20 cellular contexts compared by ENCODE assay signal in genomic region chr4:115279300-115279699, GRCh38.
A peak's percentile ranks its signal among the peaks of the same experiment; 100 is the strongest.
DNase-seq lines count a peak whose midpoint lies in the region; ATAC-seq and TF ChIP-seq lines count a peak whose summit lies in the region.
"Had no signal": no experiment of that assay in that cellular context is flagged by ENCODE, and none has a peak within 500 bp of the region (broad histone marks: within the 10 kb centered on the region; RNA-seq: fewer than 3 reads in every experiment).

No MANE protein-coding gene starts in this region.

- TF ChIP-seq CTCF in RWPE2 (IDR thresholded peaks at IDR 0.05; ENCODE audit: poor library complexity, severe bottlenecking), result no peak
- TF ChIP-seq CTCF in right lobe of liver (IDR thresholded peaks at IDR 0.05), result no peak
- no peak for TF ChIP-seq CTCF in uterus (IDR thresholded peaks at IDR 0.05)

- ATAC-seq in GM18868 (IDR thresholded peaks at IDR 0.05; ENCODE audit: unreplicated experiment), result peak; percentile 47
- peak; percentile 94 for ATAC-seq in RWPE2 (ENCODE audit: low read depth)
- no peak for ATAC-seq in right lobe of liver
- ATAC-seq: left cardiac atrium; stimulated activated naive CD8-positive, alpha-beta T cell treated with anti-CD3 and anti-CD28 coated beads, Interleukin-15, Interleukin-2, amounts not matched to agents 100 U/mL and 50 U/mL, for 24 hours; WTC11 had no signal

- no peak overlapping the region for H3K18ac ChIP-seq in mesenchymal stem cell (ENCODE audit: low read depth in 1 of 2, low read length in 2 of 2)

- H3K23ac ChIP-seq in mesenchymal stem cell (ENCODE audit: low read length in 2 of 2), result no peak overlapping the region

- H3K36me3 ChIP-seq in RWPE2 (ENCODE audit: low read depth) (no peaks in the 10 kb centered on the region), mesenchymal stem cell (ENCODE audit: control insufficient read depth in 1 of 2, insufficient read depth in 2 of 2, low read depth in 1 of 2, low read length in 2 of 2) (no peaks in the 10 kb centered on the region), right lobe of liver (no peaks in the 10 kb centered on the region), uterus (no peaks in the 10 kb centered on the region)

- no peak overlapping the region for H4K91ac ChIP-seq in mesenchymal stem cell (ENCODE audit: low read length)

- no peaks in the 10 kb centered on the region for H3K79me1 ChIP-seq in mesenchymal stem cell (replicated peaks; ENCODE audit: low read length, poor library complexity, severe bottlenecking)

- H4K8ac ChIP-seq in mesenchymal stem cell (ENCODE audit: low read length), result no peak overlapping the region

- DNase-seq in LoVo (ENCODE audit: low spot score), result peak; percentile 2
- DNase-seq in RWPE2 (ENCODE audit: low spot score), result no peak
- no peak for DNase-seq in mesenchymal stem cell
- DNase-seq in effector CD4-positive, alpha-beta T cell, result no peak
- no peak for DNase-seq in iPS-NIHi11 (ENCODE audit: low spot score)
- DNase-seq in right lobe of liver, result no peak
- no peak for DNase-seq in uterus
- DNase-seq: activated effector memory CD4-positive, alpha-beta T cell treated with anti-CD3 and anti-CD28 coated beads, Interleukin-2, amount 50 U/mL, for 16 hours; aorta; C1 segment of cervical spinal cord; cortex of kidney; EL; left cardiac atrium; NCI-H2171; small intestine; stimulated activated naive CD8-positive, alpha-beta T cell treated with anti-CD3 and anti-CD28 coated beads, Interleukin-15, Interleukin-2, amounts not matched to agents 100 U/mL and 50 U/mL, for 24 hours; SW 1271 had no signal

- H2BK15ac ChIP-seq in mesenchymal stem cell (ENCODE audit: low read depth, poor library complexity, severe bottlenecking), result no peak overlapping the region

- intact Hi-C loops in right lobe of liver (cut with DNase I) (no loop called here), uterus (cut with DNase I; ENCODE audit: low total_unique reads) (no loop called here)

- H3K27me3 ChIP-seq in RWPE2 (ENCODE audit: insufficient read depth, poor library complexity, severe bottlenecking) (no peaks in the 10 kb centered on the region), mesenchymal stem cell (ENCODE audit: control insufficient read depth in 1 of 2, insufficient read depth in 1 of 2, low read length in 2 of 2) (no peaks in the 10 kb centered on the region), right lobe of liver (no peaks in the 10 kb centered on the region), uterus (no peaks in the 10 kb centered on the region)

- H2BK12ac ChIP-seq in mesenchymal stem cell (ENCODE audit: low read length in 2 of 2), result no peak overlapping the region

- no peak overlapping the region for H3K14ac ChIP-seq in mesenchymal stem cell (ENCODE audit: low read length in 2 of 2)

- H3K4me2 ChIP-seq in mesenchymal stem cell (ENCODE audit: low read length, poor library complexity, severe bottlenecking), result no peak overlapping the region

- no CpG with 5 or more reads among the region's 1 CpG for WGBS in mesenchymal stem cell
- 43% methylated on average over 1 of the region's 1 CpG for WGBS in right lobe of liver (ENCODE audit: insufficient coverage, low coverage, low lambda C conversion rate, missing lambda C conversion rate)

- H2BK5ac ChIP-seq in mesenchymal stem cell (ENCODE audit: low read depth, low read length, poor library complexity, severe bottlenecking), result no peak overlapping the region

- H2BK120ac ChIP-seq in mesenchymal stem cell (ENCODE audit: low read depth, low read length), result no peak overlapping the region

- no peak overlapping the region for H3K4me3 ChIP-seq in RWPE2 (ENCODE audit: severe bottlenecking)
- no peak overlapping the region for H3K4me3 ChIP-seq in mesenchymal stem cell (ENCODE audit: insufficient read depth in 1 of 2, low read depth in 1 of 2, low read length in 2 of 2)
- no peak overlapping the region for H3K4me3 ChIP-seq in right lobe of liver
- no peak overlapping the region for H3K4me3 ChIP-seq in uterus

- no peak overlapping the region for H3K4ac ChIP-seq in mesenchymal stem cell (ENCODE audit: low read depth in 1 of 2, low read length in 2 of 2)

- H3K9me3 ChIP-seq in RWPE2 (ENCODE audit: severe bottlenecking) (no peaks in the 10 kb centered on the region), mesenchymal stem cell (ENCODE audit: control insufficient read depth, low read length) (no peaks in the 10 kb centered on the region), right lobe of liver (no peaks in the 10 kb centered on the region), uterus (no peaks in the 10 kb centered on the region)

- H2AK5ac ChIP-seq in mesenchymal stem cell (ENCODE audit: low read length, severe bottlenecking), result no peak overlapping the region

- no peak for TF ChIP-seq POLR2A in right lobe of liver (IDR thresholded peaks at IDR 0.05)
- TF ChIP-seq POLR2A in uterus (IDR thresholded peaks at IDR 0.05), result no peak

- no peak overlapping the region for H3K27ac ChIP-seq in RWPE2 (ENCODE audit: poor library complexity, severe bottlenecking)
- peak overlapping the region; percentile 29 for H3K27ac ChIP-seq in mesenchymal stem cell (ENCODE audit: low read length, poor library complexity, severe bottlenecking)
- no peak overlapping the region for H3K27ac ChIP-seq in right lobe of liver
- H3K27ac ChIP-seq in uterus, result no peak overlapping the region
- H3K27ac ChIP-seq: parathyroid adenoma had no signal

- H3K9ac ChIP-seq in mesenchymal stem cell (ENCODE audit: low read length), result no peak overlapping the region
- H3K9ac ChIP-seq: parathyroid adenoma had no signal

- H3K4me1 ChIP-seq in RWPE2 (ENCODE audit: insufficient read depth, poor library complexity, severe bottlenecking) (peaks cover 10% of the 10 kb centered on the region), mesenchymal stem cell (ENCODE audit: control insufficient read depth, insufficient read depth, low read depth, low read length) (no peaks in the 10 kb centered on the region), right lobe of liver (no peaks in the 10 kb centered on the region), uterus (no peaks in the 10 kb centered on the region)
- H3K4me1 ChIP-seq: parathyroid adenoma had no signal

- H2AFZ ChIP-seq in mesenchymal stem cell (ENCODE audit: low read depth, low read length), result no peak overlapping the region
- H2AFZ ChIP-seq: parathyroid adenoma had no signal

Comparison
In these comparisons a context has a peak if more than half of its experiments do, and no peak if none do; other contexts are left out.
1. ATAC-seq: peak in GM18868 (single experiment) and RWPE2 (single experiment); none in right lobe of liver (0 of 4).